29 cellular contexts compared by ENCODE assay signal in genomic region chr14:81066672-81067071, GRCh38.
DNase-seq lines count a peak whose midpoint lies in the region; ATAC-seq, FAIRE-seq and TF ChIP-seq lines count a peak whose summit lies in the region.
"Had no signal": no experiment of that assay in that cellular context is flagged by ENCODE, and none has a peak within 500 bp of the region (broad histone marks: within the 10 kb centered on the region; RNA-seq: fewer than 3 reads in every experiment).

No MANE protein-coding gene starts in this region.

- TF ChIP-seq POLR2A in thyroid gland (IDR thresholded peaks at IDR 0.05): peak in 1 of 2 donors; percentile 9

- WGBS in thyroid gland, 2 donors: 29 to 44% methylated on average over 1 of the region's 1 CpG

- H3K4me1 ChIP-seq in SJSA1 (replicated peaks): peaks cover 7% of the 10 kb centered on the region; the same call in 1 of the 2 replicates
- peaks cover 14 to 48% of the 10 kb centered on the region in 2 donors for H3K4me1 ChIP-seq in thyroid gland
- H3K4me1 ChIP-seq: Caco-2, HAP-1 had no signal

- DNase-seq in NCI-H1417 (lab: John Stamatoyannopoulos, UW): peak in 2 of 3 experiments; percentile 25 to 70
- DNase-seq in NCI-H1417 treated with DMSO at 0.1 percent for 48 hours (lab: John Stamatoyannopoulos, UW): no peak
- peak; percentile 94 to 98 for DNase-seq in NCI-H524 (lab: John Stamatoyannopoulos, UW)
- peak in 1 of 2 experiments; percentile 44 for DNase-seq in SJSA1 (ENCODE audit: low read depth in 1 of 2, low spot score in 2 of 2)
- DNase-seq in thyroid gland: no peak
- no peak for DNase-seq in HTR-8/SVneo (ENCODE audit: insufficient read length, low spot score)
- DNase-seq in NK-92 (lab: John Stamatoyannopoulos, UW; ENCODE audit: unreplicated experiment): no peak
- DNase-seq: 8988T; AML-193; C1 segment of cervical spinal cord; Caco-2; CD4-positive, alpha-beta memory T cell; GOT3; HFFc6; MM.1S; NCI-H1694 treated with DMSO at 0.1 percent for 48 hours; NCI-H2081; NCI-H2171; NCI-H226; NCI-H510A; NK-92 treated with Interleukin-12 subunit alpha and Interleukin-12 subunit beta, amount 100 ng/mL, for 24 hours; RPMI8226; SHP77; SW 1271; T1000 had no signal

- H3K27me3 ChIP-seq in SJSA1 (replicated peaks) (no peaks in the 10 kb centered on the region), thyroid gland (no peaks in the 10 kb centered on the region)

- intact Hi-C loops in thyroid gland (cut with DNase I): no loop called here

- TF ChIP-seq CTCF in thyroid gland (IDR thresholded peaks at IDR 0.05): no peak

- H3K4me3 ChIP-seq in SJSA1 (no peak overlapping the region), thyroid gland (replicated peaks in 1 of 3) (no peak overlapping the region)
- H3K4me3 ChIP-seq: HAP-1 had no signal

- no peak for ATAC-seq in HG03196 (IDR thresholded peaks at IDR 0.05; ENCODE audit: unreplicated experiment)

- H3K27ac ChIP-seq in SJSA1: peak overlapping the region; percentile 48; the same call in 1 of the 2 replicates
- H3K27ac ChIP-seq in thyroid gland: peak overlapping the region; percentile 2 to 92 (median 84)
- H3K27ac ChIP-seq: KMS-11 had no signal

- no peak for FAIRE-seq in HTR-8/SVneo (lab: Jason Lieb, UNC)
- FAIRE-seq: GM18507 had no signal

- H3K36me3 ChIP-seq in SJSA1 (no peaks in the 10 kb centered on the region), thyroid gland (peaks cover 2 to 14% of the 10 kb centered on the region in 2 donors)
- H3K36me3 ChIP-seq: HAP-1 had no signal

- no peaks in the 10 kb centered on the region for H3K9me3 ChIP-seq in SJSA1 (replicated peaks)
- no peaks in the 10 kb centered on the region for H3K9me3 ChIP-seq in thyroid gland
- H3K9me3 ChIP-seq: HAP-1 had no signal

Comparison
In these comparisons a context has a peak if more than half of its experiments do, and no peak if none do; other contexts are left out.
1. DNase-seq: peak in NCI-H1417 (2 of 3) and NCI-H524 (2 of 2); none in NCI-H1417 treated with DMSO at 0.1 percent for 48 hours (single experiment), thyroid gland (0 of 2), HTR-8/SVneo (single experiment) and NK-92 (single experiment).